Comparison of ENCODE assay signal across 31 cellular contexts in the genomic region with DNA sequence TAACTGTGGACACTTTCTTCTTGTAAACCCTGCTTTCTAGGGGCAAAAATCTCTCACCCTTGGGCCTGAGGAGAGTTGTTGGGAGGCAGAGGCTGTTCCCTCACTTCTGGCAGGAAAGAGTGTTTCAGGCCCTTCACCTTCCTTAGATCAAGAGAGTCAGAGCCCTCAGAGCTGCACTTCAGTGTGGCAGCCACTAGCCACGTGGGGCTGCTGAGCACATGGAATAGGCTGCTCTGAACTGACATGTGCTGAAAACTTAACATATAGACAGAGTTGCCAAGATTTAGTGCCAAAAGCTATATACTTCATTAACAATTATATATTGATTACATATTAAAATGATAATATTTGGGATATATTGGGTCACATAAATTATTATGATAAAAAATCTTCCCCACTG. TPM values are rescaled to one million over a fixed set of nuclear protein-coding genes. Genes with fewer than 3 reads are reported as not detected.
DNase-seq lines count a peak whose midpoint lies in the region; ATAC-seq and TF ChIP-seq lines count a peak whose summit lies in the region.
"Had no signal": no experiment of that assay in that cellular context is flagged by ENCODE, and none has a peak within 500 bp of the region (broad histone marks: within the 10 kb centered on the region; RNA-seq: fewer than 3 reads in every experiment).

No MANE protein-coding gene starts in this region.

- ATAC-seq in natural killer cell, result no peak
- ATAC-seq: gastrocnemius medialis; mucosa of descending colon; natural killer cell treated with Interleukin-12 subunit alpha and Interleukin-12 subunit beta and Interleukin-15 and Interleukin-18, amount 100 ng/mL, for 72 hours; stimulated activated naive CD8-positive, alpha-beta T cell treated with anti-CD3 and anti-CD28 coated beads, Interleukin-15, Interleukin-2, amounts not matched to agents 100 U/mL and 50 U/mL, for 24 hours had no signal

- H3K4me1 Mint-ChIP-seq in natural killer cell, result peaks cover 13% of the 10 kb centered on the region in 2 donors
- H3K4me1 Mint-ChIP-seq in activated CD4-positive, alpha-beta T cell treated with anti-CD3 and anti-CD28 coated beads, Interleukin-2, amount 10 ng/mL, durations not matched to agents 7 days and 5 days, result peaks cover 10% of the 10 kb centered on the region

- no peaks in the 10 kb centered on the region for H3K36me3 Mint-ChIP-seq in natural killer cell
- H3K36me3 Mint-ChIP-seq in activated CD4-positive, alpha-beta T cell treated with anti-CD3 and anti-CD28 coated beads, Interleukin-2, amount 10 ng/mL, durations not matched to agents 7 days and 5 days (ENCODE audit: low read depth), result no peaks in the 10 kb centered on the region
- H3K36me3 Mint-ChIP-seq: activated naive CD8-positive, alpha-beta T cell treated with anti-CD3 and anti-CD28 coated beads for 36 hours had no signal

- intact Hi-C loops in natural killer cell (cut with micrococcal nuclease), result no loop called here

- H3K4me3 Mint-ChIP-seq in natural killer cell, result no peak overlapping the region
- H3K4me3 Mint-ChIP-seq in activated CD4-positive, alpha-beta T cell treated with anti-CD3 and anti-CD28 coated beads, Interleukin-2, amount 10 ng/mL, durations not matched to agents 7 days and 5 days, result no peak overlapping the region
- H3K4me3 Mint-ChIP-seq: activated naive CD8-positive, alpha-beta T cell treated with anti-CD3 and anti-CD28 coated beads for 36 hours; natural killer cell treated with Interleukin-12 subunit alpha and Interleukin-12 subunit beta and Interleukin-15 and Interleukin-18, amount 100 ng/mL, for 72 hours had no signal

- CTCF ChIA-PET in HEK293T (lab: Yijun Ruan, JAX), result no interaction called here
- CTCF ChIA-PET in activated CD4-positive, alpha-beta T cell treated with anti-CD3 and anti-CD28 coated beads, Interleukin-2, amount 10 ng/mL, durations not matched to agents 7 days and 5 days (lab: Charles Lee), result interaction anchor here (0.7 to 1.2 kb wide), 2 partner anchors 18 to 59 kb away, joined by 3 read pairs; no protein-coding TSS in a partner anchor

- DNase-seq in DMS53 (lab: John Stamatoyannopoulos, UW), result peak; percentile 41
- DNase-seq in DMS53 treated with DMSO at 0.1 percent for 48 hours (lab: John Stamatoyannopoulos, UW; ENCODE audit: unreplicated experiment), result no peak
- DNase-seq in HEK293T (ENCODE audit: extremely low spot score), result peak; percentile 8
- DNase-seq in RPMI8226, result peak; percentile 28
- peak; percentile 10 for DNase-seq in iPS-NIHi7 (ENCODE audit: extremely low spot score)
- no peak for DNase-seq in natural killer cell
- DNase-seq in stimulated activated CD8-positive, alpha-beta memory T cell treated with anti-CD3 and anti-CD28 coated beads, Interleukin-4, amount 100 ng/mL, for 48 hours, result no peak
- DNase-seq in activated CD4-positive, alpha-beta T cell treated with anti-CD3 and anti-CD28 coated beads, Interleukin-2, amount 10 ng/mL, durations not matched to agents 7 days and 5 days, result no peak
- DNase-seq: 8988T; activated CD4-positive, alpha-beta T cell treated with anti-CD3 and anti-CD28 coated beads, Interleukin-2, amount 50 U/mL, for 1 hour; activated effector memory CD4-positive, alpha-beta T cell treated with Interleukin-2 at 50 U/mL for 16 hours; activated naive CD8-positive, alpha-beta T cell treated with anti-CD3 and anti-CD28 coated beads for 36 hours; activated T-cell treated with anti-CD3 and anti-CD28 coated beads, Interleukin-2, amount 50 U/mL, for 1 hour; anterior cingulate cortex; COR-L47; gastrocnemius medialis; GM23248; mucosa of descending colon; MV-4-11; NCI-H146; NCI-H2107; NCI-H446; ovary; PC-9; retina; SHP77 treated with DMSO at 0.1 percent for 48 hours; small intestine; stimulated activated naive CD8-positive, alpha-beta T cell treated with anti-CD3 and anti-CD28 coated beads, Interleukin-15, Interleukin-2, amounts not matched to agents 100 U/mL and 50 U/mL, for 24 hours; uterus; WERI-Rb-1 had no signal

- POLR2A ChIA-PET in HEK293T (lab: Yijun Ruan, JAX), result no interaction called here
- POLR2A ChIA-PET in activated CD4-positive, alpha-beta T cell treated with anti-CD3 and anti-CD28 coated beads, Interleukin-2, amount 10 ng/mL, durations not matched to agents 7 days and 5 days (lab: Charles Lee), result no interaction called here

- no peak overlapping the region for H3K27ac Mint-ChIP-seq in natural killer cell
- H3K27ac Mint-ChIP-seq in activated CD4-positive, alpha-beta T cell treated with anti-CD3 and anti-CD28 coated beads, Interleukin-2, amount 10 ng/mL, durations not matched to agents 7 days and 5 days, result no peak overlapping the region
- H3K27ac Mint-ChIP-seq: activated naive CD8-positive, alpha-beta T cell treated with anti-CD3 and anti-CD28 coated beads for 36 hours; natural killer cell treated with Interleukin-12 subunit alpha and Interleukin-12 subunit beta and Interleukin-15 and Interleukin-18, amount 100 ng/mL, for 72 hours had no signal

- no peaks in the 10 kb centered on the region for H3K9me3 Mint-ChIP-seq in natural killer cell
- H3K9me3 Mint-ChIP-seq in activated CD4-positive, alpha-beta T cell treated with anti-CD3 and anti-CD28 coated beads, Interleukin-2, amount 10 ng/mL, durations not matched to agents 7 days and 5 days, result peaks cover 12% of the 10 kb centered on the region
- H3K9me3 Mint-ChIP-seq: activated naive CD8-positive, alpha-beta T cell treated with anti-CD3 and anti-CD28 coated beads for 36 hours; natural killer cell treated with Interleukin-12 subunit alpha and Interleukin-12 subunit beta and Interleukin-15 and Interleukin-18, amount 100 ng/mL, for 72 hours had no signal

- H3K27me3 Mint-ChIP-seq in natural killer cell (ENCODE audit: low read depth in 2 of 2), result peaks cover 0 to 4% of the 10 kb centered on the region in 2 donors
- H3K27me3 Mint-ChIP-seq in activated CD4-positive, alpha-beta T cell treated with anti-CD3 and anti-CD28 coated beads, Interleukin-2, amount 10 ng/mL, durations not matched to agents 7 days and 5 days, result peaks cover 1% of the 10 kb centered on the region
- H3K27me3 Mint-ChIP-seq: activated naive CD8-positive, alpha-beta T cell treated with anti-CD3 and anti-CD28 coated beads for 36 hours had no signal

- TF ChIP-seq CTCF in natural killer cell (IDR thresholded peaks at IDR 0.05), result no peak

TF ChIP-seq in HEK293T, 16 proteins besides CTCF, POLR2A, EP300 and RAD21:
- TF ChIP-seq ELF4 (IDR thresholded peaks at IDR 0.05), result no peak
- TF ChIP-seq TARDBP (IDR thresholded peaks at IDR 0.05), result no peak
- TF ChIP-seq, protein P1, sequence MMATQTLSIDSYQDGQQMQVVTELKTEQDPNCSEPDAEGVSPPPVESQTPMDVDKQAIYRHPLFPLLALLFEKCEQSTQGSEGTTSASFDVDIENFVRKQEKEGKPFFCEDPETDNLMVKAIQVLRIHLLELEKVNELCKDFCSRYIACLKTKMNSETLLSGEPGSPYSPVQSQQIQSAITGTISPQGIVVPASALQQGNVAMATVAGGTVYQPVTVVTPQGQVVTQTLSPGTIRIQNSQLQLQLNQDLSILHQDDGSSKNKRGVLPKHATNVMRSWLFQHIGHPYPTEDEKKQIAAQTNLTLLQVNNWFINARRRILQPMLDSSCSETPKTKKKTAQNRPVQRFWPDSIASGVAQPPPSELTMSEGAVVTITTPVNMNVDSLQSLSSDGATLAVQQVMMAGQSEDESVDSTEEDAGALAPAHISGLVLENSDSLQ (IDR thresholded peaks at IDR 0.05), result no peak
- no peak for TF ChIP-seq BHLHE40 (IDR thresholded peaks at IDR 0.05; ENCODE audit: borderline replicate concordance)
- TF ChIP-seq ARNT (IDR thresholded peaks at IDR 0.05), result no peak

RNA-seq across cellular contexts. Expression of gene LMBRD1, which starts 4.4 kb away (rescaled TPM):
- total RNA-seq in natural killer cell, result 10 to 100 TPM; 41.0 to 43.1 (median 41.1) TPM
- 10 to 100 TPM; 23.5 to 30.5 TPM for total RNA-seq in activated CD4-positive, alpha-beta T cell treated with anti-CD3 and anti-CD28 coated beads, Interleukin-2, amount 10 ng/mL, durations not matched to agents 7 days and 5 days

Comparison
In these comparisons a context has a peak if more than half of its experiments do, and no peak if none do; other contexts are left out.
1. DNase-seq: peak in DMS53 (single experiment), HEK293T (single experiment), RPMI8226 (single experiment) and iPS-NIHi7 (single experiment); none in DMS53 treated with DMSO at 0.1 percent for 48 hours (single experiment), natural killer cell (single experiment), stimulated activated CD8-positive, alpha-beta memory T cell treated with anti-CD3 and anti-CD28 coated beads, Interleukin-4, amount 100 ng/mL, for 48 hours (single experiment) and activated CD4-positive, alpha-beta T cell treated with anti-CD3 and anti-CD28 coated beads, Interleukin-2, amount 10 ng/mL, durations not matched to agents 7 days and 5 days (single experiment).